ENCODE assay signal across 11 cellular contexts in genomic region chr3:136305879-136306278, GRCh38. TPM values are rescaled to one million over a fixed set of nuclear protein-coding genes. Genes with fewer than 3 reads are reported as not detected.
DNase-seq lines count a peak whose midpoint lies in the region; ATAC-seq and TF ChIP-seq lines count a peak whose summit lies in the region.
"Had no signal": no experiment of that assay in that cellular context is flagged by ENCODE, and none has a peak within 500 bp of the region (broad histone marks: within the 10 kb centered on the region; RNA-seq: fewer than 3 reads in every experiment).

No MANE protein-coding gene starts in this region.

- no peak overlapping the region for H3K4me3 Mint-ChIP-seq in activated CD4-positive, alpha-beta T cell treated with anti-CD3 and anti-CD28 coated beads for 36 hours

- H3K9me3 ChIP-seq in ovary (no peaks in the 10 kb centered on the region), adrenal gland (replicated peaks in 1 of 3) (no peaks in the 10 kb centered on the region)
- H3K9me3 ChIP-seq: BLaER1 treated with 17β-estradiol and CSF1 and Interleukin-3, amounts not matched to agents 10 nM and 100 nM; vagina had no signal

- H3K4me1 ChIP-seq in ovary (ENCODE audit: insufficient read depth) (no peaks in the 10 kb centered on the region), adrenal gland (replicated peaks in 1 of 2) (no peaks in the 10 kb centered on the region)
- H3K4me1 ChIP-seq: BLaER1 treated with 17β-estradiol and CSF1 and Interleukin-3, amounts not matched to agents 10 nM and 100 nM; vagina had no signal

- TF ChIP-seq EP300 in ovary (IDR thresholded peaks at IDR 0.05), result no peak

- H3K4me3 ChIP-seq in ovary (no peak overlapping the region), adrenal gland (no peak overlapping the region)
- H3K4me3 ChIP-seq: BLaER1 treated with 17β-estradiol and CSF1 and Interleukin-3, amounts not matched to agents 10 nM and 100 nM; vagina had no signal

- intact Hi-C loops in activated CD4-positive, alpha-beta T cell treated with anti-CD3 and anti-CD28 coated beads for 36 hours (cut with DNase I, micrococcal nuclease), result loop anchor here (1.0 to 10.0 kb wide), 4 partner anchors 229 to 709 kb away; partner anchors contain the start of gene STAG1 (in 1 of the 2)
- intact Hi-C loops in ovary (cut with DNase I), result no loop called here
- intact Hi-C loops in adrenal gland (cut with DNase I), result no loop called here

- H3K9me3 Mint-ChIP-seq in activated CD4-positive, alpha-beta T cell treated with anti-CD3 and anti-CD28 coated beads for 36 hours (ENCODE audit: low read depth), result peaks cover 7% of the 10 kb centered on the region

- TF ChIP-seq CTCF in ovary (IDR thresholded peaks at IDR 0.05) (peak in 2 of 3 donors; percentile 21 to 30), adrenal gland (IDR thresholded peaks at IDR 0.05) (peak in 2 of 6 experiments; percentile 53 to 66)

- no peaks in the 10 kb centered on the region for H3K4me1 Mint-ChIP-seq in activated CD4-positive, alpha-beta T cell treated with anti-CD3 and anti-CD28 coated beads for 36 hours

- no peak for DNase-seq in activated CD4-positive, alpha-beta T cell treated with anti-CD3 and anti-CD28 coated beads for 36 hours
- no peak for DNase-seq in activated CD4-positive, alpha-beta T cell treated with anti-CD3 and anti-CD28 coated beads, Interleukin-2, amount 50 U/mL, for 48 hours
- DNase-seq in MV-4-11 (lab: John Stamatoyannopoulos, UW) (peak; percentile 16), brain pericyte (ENCODE audit: low read depth, low spot score) (peak; percentile 15), ovary (no peak), NK-92 (lab: John Stamatoyannopoulos, UW; ENCODE audit: unreplicated experiment) (no peak), adrenal gland (no peak), C1 segment of cervical spinal cord (lab: John Stamatoyannopoulos, UW) (no peak)
- DNase-seq: activated T-cell treated with anti-CD3 and anti-CD28 coated beads, Interleukin-2, amount 50 U/mL, for 1 hour had no signal

- no peak for TF ChIP-seq POLR2A in ovary (IDR thresholded peaks at IDR 0.05)
- no peak for TF ChIP-seq POLR2A in adrenal gland (IDR thresholded peaks at IDR 0.05)

- 66 to 86% methylated on average over 1 of the region's 1 CpG; no CpG with 5 or more reads in 1 of the 3 donors for WGBS in ovary, 3 donors
- WGBS in adrenal gland, 4 donors, result 31 to 67% methylated on average over 1 of the region's 1 CpG; no CpG with 5 or more reads in 2 of the 4 donors

- no peak overlapping the region for H3K27ac ChIP-seq in ovary
- H3K27ac ChIP-seq in adrenal gland, result no peak overlapping the region
- H3K27ac ChIP-seq: BLaER1 treated with 17β-estradiol and CSF1 and Interleukin-3, amounts not matched to agents 10 nM and 100 nM; vagina had no signal

- H3K27ac Mint-ChIP-seq in activated CD4-positive, alpha-beta T cell treated with anti-CD3 and anti-CD28 coated beads for 36 hours, result no peak overlapping the region

- no peaks in the 10 kb centered on the region for H3K36me3 ChIP-seq in ovary
- H3K36me3 ChIP-seq in adrenal gland (replicated peaks in 1 of 2), result peaks cover 0 to 7% of the 10 kb centered on the region in 2 donors
- H3K36me3 ChIP-seq: vagina had no signal

- ATAC-seq in activated CD4-positive, alpha-beta T cell treated with anti-CD3 and anti-CD28 coated beads for 36 hours, result peak; percentile 44

- POLR2A ChIA-PET in activated CD4-positive, alpha-beta T cell treated with anti-CD3 and anti-CD28 coated beads for 36 hours (lab: Charles Lee), result interaction anchor here (0.9 kb wide), 1 partner anchor 24 kb away, joined by 3 read pairs; no protein-coding TSS in a partner anchor

- H3K27me3 ChIP-seq in ovary, result no peaks in the 10 kb centered on the region
- no peaks in the 10 kb centered on the region for H3K27me3 ChIP-seq in adrenal gland
- H3K27me3 ChIP-seq: BLaER1 treated with 17β-estradiol and CSF1 and Interleukin-3, amounts not matched to agents 10 nM and 100 nM; vagina had no signal

- no peaks in the 10 kb centered on the region for H3K27me3 Mint-ChIP-seq in activated CD4-positive, alpha-beta T cell treated with anti-CD3 and anti-CD28 coated beads for 36 hours

- CTCF ChIA-PET in activated CD4-positive, alpha-beta T cell treated with anti-CD3 and anti-CD28 coated beads for 36 hours (lab: Charles Lee), result interaction anchor here (0.7 to 1.6 kb wide), 7 partner anchors 11 to 1723 kb away, joined by 3 to 6 read pairs (median 3); no protein-coding TSS in a partner anchor

- peaks cover 33% of the 10 kb centered on the region for H3K36me3 Mint-ChIP-seq in activated CD4-positive, alpha-beta T cell treated with anti-CD3 and anti-CD28 coated beads for 36 hours (ENCODE audit: low read depth)

RNA-seq across cellular contexts. Expression of gene PCCB, which starts 55.7 kb away (rescaled TPM):
- 10 to 100 TPM; 45.3 to 51.8 TPM for total RNA-seq in activated CD4-positive, alpha-beta T cell treated with anti-CD3 and anti-CD28 coated beads for 36 hours
- total RNA-seq in ovary (10 to 100 TPM in 6 of 7 donors, 1 to 10 TPM in 1; 8.2 to 26.5 (median 22.1) TPM), adrenal gland (100 to 1,000 TPM; 113 to 247 (median 137) TPM)
- polyA plus RNA-seq in ovary (100 to 1,000 TPM in 1 of 2 donors, 10 to 100 TPM in 1; 14.0 to 107 TPM), adrenal gland (100 to 1,000 TPM in 1 of 3 donors, 10 to 100 TPM in 2; 24.6 to 156 (median 61.1) TPM)

Comparison
In these comparisons a context has a peak if more than half of its experiments do, and no peak if none do; other contexts are left out.
1. DNase-seq: peak in MV-4-11 (single experiment) and brain pericyte (single experiment); none in activated CD4-positive, alpha-beta T cell treated with anti-CD3 and anti-CD28 coated beads for 36 hours (single experiment), activated CD4-positive, alpha-beta T cell treated with anti-CD3 and anti-CD28 coated beads, Interleukin-2, amount 50 U/mL, for 48 hours (0 of 2), ovary (0 of 5), NK-92 (single experiment), adrenal gland (0 of 7) and C1 segment of cervical spinal cord (0 of 14).
2. intact Hi-C loops: an anchor here in activated CD4-positive, alpha-beta T cell treated with anti-CD3 and anti-CD28 coated beads for 36 hours (1.0 to 10.0 kb wide); none called in ovary and adrenal gland.